1 cellular context compared by ENCODE assay signal in the genomic region with DNA sequence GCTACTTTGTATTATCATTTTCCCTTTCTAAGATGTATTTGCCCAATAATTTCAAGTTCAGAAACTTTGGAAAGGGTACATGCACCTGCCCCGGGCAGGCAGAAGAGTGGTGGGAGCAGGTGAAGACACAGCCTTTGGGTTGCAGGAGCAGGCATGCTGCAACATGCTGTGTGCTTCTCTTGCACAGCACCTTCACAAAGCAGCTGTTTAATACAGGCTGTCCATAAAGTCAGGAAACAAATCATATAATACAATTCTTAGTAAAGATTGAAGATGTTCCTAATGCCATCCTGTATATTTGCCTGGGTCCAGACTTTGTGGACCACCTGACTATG.
TF ChIP-seq lines count a peak whose summit lies in the region.

No MANE protein-coding gene starts in this region.

TF ChIP-seq in GM23338, 12 proteins besides CTCF, POLR2A, EP300 and RAD21 (continued from another document):
- TF ChIP-seq, protein P1, sequence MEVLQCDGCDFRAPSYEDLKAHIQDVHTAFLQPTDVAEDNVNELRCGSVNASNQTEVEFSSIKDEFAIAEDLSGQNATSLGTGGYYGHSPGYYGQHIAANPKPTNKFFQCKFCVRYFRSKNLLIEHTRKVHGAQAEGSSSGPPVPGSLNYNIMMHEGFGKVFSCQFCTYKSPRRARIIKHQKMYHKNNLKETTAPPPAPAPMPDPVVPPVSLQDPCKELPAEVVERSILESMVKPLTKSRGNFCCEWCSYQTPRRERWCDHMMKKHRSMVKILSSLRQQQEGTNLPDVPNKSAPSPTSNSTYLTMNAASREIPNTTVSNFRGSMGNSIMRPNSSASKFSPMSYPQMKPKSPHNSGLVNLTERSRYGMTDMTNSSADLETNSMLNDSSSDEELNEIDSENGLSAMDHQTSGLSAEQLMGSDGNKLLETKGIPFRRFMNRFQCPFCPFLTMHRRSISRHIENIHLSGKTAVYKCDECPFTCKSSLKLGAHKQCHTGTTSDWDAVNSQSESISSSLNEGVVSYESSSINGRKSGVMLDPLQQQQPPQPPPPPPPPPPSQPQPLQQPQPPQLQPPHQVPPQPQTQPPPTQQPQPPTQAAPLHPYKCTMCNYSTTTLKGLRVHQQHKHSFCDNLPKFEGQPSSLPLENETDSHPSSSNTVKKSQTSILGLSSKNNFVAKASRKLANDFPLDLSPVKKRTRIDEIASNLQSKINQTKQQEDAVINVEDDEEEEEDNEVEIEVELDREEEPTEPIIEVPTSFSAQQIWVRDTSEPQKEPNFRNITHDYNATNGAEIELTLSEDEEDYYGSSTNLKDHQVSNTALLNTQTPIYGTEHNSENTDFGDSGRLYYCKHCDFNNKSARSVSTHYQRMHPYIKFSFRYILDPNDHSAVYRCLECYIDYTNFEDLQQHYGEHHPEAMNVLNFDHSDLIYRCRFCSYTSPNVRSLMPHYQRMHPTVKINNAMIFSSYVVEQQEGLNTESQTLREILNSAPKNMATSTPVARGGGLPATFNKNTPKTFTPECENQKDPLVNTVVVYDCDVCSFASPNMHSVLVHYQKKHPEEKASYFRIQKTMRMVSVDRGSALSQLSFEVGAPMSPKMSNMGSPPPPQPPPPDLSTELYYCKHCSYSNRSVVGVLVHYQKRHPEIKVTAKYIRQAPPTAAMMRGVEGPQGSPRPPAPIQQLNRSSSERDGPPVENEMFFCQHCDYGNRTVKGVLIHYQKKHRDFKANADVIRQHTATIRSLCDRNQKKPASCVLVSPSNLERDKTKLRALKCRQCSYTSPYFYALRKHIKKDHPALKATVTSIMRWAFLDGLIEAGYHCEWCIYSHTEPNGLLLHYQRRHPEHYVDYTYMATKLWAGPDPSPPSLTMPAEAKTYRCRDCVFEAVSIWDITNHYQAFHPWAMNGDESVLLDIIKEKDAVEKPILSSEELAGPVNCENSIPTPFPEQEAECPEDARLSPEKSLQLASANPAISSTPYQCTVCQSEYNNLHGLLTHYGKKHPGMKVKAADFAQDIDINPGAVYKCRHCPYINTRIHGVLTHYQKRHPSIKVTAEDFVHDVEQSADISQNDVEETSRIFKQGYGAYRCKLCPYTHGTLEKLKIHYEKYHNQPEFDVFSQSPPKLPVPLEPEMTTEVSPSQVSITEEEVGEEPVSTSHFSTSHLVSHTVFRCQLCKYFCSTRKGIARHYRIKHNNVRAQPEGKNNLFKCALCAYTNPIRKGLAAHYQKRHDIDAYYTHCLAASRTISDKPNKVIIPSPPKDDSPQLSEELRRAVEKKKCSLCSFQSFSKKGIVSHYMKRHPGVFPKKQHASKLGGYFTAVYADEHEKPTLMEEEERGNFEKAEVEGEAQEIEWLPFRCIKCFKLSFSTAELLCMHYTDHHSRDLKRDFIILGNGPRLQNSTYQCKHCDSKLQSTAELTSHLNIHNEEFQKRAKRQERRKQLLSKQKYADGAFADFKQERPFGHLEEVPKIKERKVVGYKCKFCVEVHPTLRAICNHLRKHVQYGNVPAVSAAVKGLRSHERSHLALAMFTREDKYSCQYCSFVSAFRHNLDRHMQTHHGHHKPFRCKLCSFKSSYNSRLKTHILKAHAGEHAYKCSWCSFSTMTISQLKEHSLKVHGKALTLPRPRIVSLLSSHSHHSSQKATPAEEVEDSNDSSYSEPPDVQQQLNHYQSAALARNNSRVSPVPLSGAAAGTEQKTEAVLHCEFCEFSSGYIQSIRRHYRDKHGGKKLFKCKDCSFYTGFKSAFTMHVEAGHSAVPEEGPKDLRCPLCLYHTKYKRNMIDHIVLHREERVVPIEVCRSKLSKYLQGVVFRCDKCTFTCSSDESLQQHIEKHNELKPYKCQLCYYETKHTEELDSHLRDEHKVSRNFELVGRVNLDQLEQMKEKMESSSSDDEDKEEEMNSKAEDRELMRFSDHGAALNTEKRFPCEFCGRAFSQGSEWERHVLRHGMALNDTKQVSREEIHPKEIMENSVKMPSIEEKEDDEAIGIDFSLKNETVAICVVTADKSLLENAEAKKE (CRISPR knock-in tag; IDR thresholded peaks at IDR 0.05): no peak
- no peak for TF ChIP-seq CREB1 (CRISPR knock-in tag; IDR thresholded peaks at IDR 0.05; ENCODE audit: low read depth)
- no peak for TF ChIP-seq JUNB (IDR thresholded peaks at IDR 0.05; ENCODE audit: unreplicated experiment)
- no peak for TF ChIP-seq ZNF331 (CRISPR knock-in tag; IDR thresholded peaks at IDR 0.05; ENCODE audit: low read depth)
- no peak for TF ChIP-seq NANOG (IDR thresholded peaks at IDR 0.05; ENCODE audit: borderline replicate concordance)
